In the genomic region with DNA sequence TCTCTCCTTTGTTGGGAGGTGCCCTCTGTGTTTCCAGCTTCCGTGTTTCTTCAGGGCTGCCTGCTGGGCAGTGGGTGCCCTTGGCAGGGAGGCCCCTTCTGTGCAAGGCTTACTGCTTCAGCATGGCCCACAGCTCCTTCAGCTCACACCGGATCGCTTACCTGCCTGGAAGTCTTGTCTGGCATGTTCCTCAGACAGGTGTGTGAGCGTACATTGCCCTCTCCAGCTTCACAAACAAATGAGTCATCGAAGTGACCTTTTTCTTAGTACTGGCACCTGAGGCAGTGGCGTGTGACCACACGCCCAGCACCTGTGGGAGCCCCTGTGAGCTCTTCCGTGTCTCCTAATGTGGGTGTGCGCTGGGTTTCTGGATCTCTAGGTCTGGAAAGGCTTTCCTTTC, we compare ENCODE assay signal across 10 cellular contexts. TPM values are rescaled to one million over a fixed set of nuclear protein-coding genes. Genes with fewer than 3 reads are reported as not detected.
DNase-seq lines count a peak whose midpoint lies in the region; ATAC-seq and TF ChIP-seq lines count a peak whose summit lies in the region.
"Had no signal": no experiment of that assay in that cellular context is flagged by ENCODE, and none has a peak within 500 bp of the region (broad histone marks: within the 10 kb centered on the region; RNA-seq: fewer than 3 reads in every experiment).

No MANE protein-coding gene starts in this region.

- H3K4me3 ChIP-seq in lung (no peak overlapping the region), upper lobe of left lung (no peak overlapping the region), HAP-1 (no peak overlapping the region)

- ATAC-seq in activated CD8-positive, alpha-beta T cell treated with anti-CD3 and anti-CD28 coated beads, Interleukin-2, amount 10 ng/mL, durations not matched to agents 7 days and 5 days: no peak
- no peak for ATAC-seq in lung (ENCODE audit: insufficient read depth, low FRiP score)
- peak in 1 of 2 donors; percentile 20 for ATAC-seq in upper lobe of left lung (ENCODE audit: low FRiP score in 2 of 2)
- ATAC-seq in HG03108 (IDR thresholded peaks at IDR 0.05; ENCODE audit: unreplicated experiment): no peak
- ATAC-seq in GM18873 (IDR thresholded peaks at IDR 0.05; ENCODE audit: low FRiP score, unreplicated experiment): no peak

- in situ Hi-C loops in HAP-1 (cut with MboI; ENCODE audit: low sequenced_read_pairs): no loop called here

- TF ChIP-seq POLR2A in upper lobe of left lung (IDR thresholded peaks at IDR 0.05): no peak

- peaks cover 0 to 3% of the 10 kb centered on the region in 2 donors for H3K36me3 ChIP-seq in lung (ENCODE audit: control insufficient read depth in 2 of 2, insufficient read depth in 2 of 2, low read length in 2 of 2)
- H3K36me3 ChIP-seq in upper lobe of left lung: peaks cover 0 to 13% (median 6%) of the 10 kb centered on the region in 4 donors
- H3K36me3 ChIP-seq in HAP-1 (replicated peaks): no peaks in the 10 kb centered on the region; the same call in 1 of the 2 replicates

- H3K27ac ChIP-seq in lung (ENCODE audit: low read depth in 1 of 2, low read length in 1 of 2) (peak overlapping the region in 1 of 2 donors; percentile 71), upper lobe of left lung (peak overlapping the region; percentile 85 to 91 (median 87))

- H3K27me3 ChIP-seq in lung (ENCODE audit: control insufficient read depth, insufficient read depth) (no peaks in the 10 kb centered on the region), upper lobe of left lung (no peaks in the 10 kb centered on the region), HAP-1 (ENCODE audit: low read depth) (no peaks in the 10 kb centered on the region)

- no peak for TF ChIP-seq EP300 in upper lobe of left lung (IDR thresholded peaks at IDR 0.05)

- no peaks in the 10 kb centered on the region for H3K9me3 ChIP-seq in lung (ENCODE audit: control insufficient read depth in 2 of 2, insufficient read depth in 1 of 2, low read length in 1 of 2)
- no peaks in the 10 kb centered on the region for H3K9me3 ChIP-seq in upper lobe of left lung
- no peaks in the 10 kb centered on the region for H3K9me3 ChIP-seq in HAP-1

- POLR2A ChIA-PET in activated CD8-positive, alpha-beta T cell treated with anti-CD3 and anti-CD28 coated beads, Interleukin-2, amount 10 ng/mL, durations not matched to agents 7 days and 5 days (lab: Charles Lee): no interaction called here

- peak; percentile 3 for DNase-seq in NCI-H748 (lab: John Stamatoyannopoulos, UW; ENCODE audit: unreplicated experiment)
- no peak for DNase-seq in NCI-H748 treated with DMSO at 0.1 percent for 48 hours (lab: John Stamatoyannopoulos, UW)
- DNase-seq in activated CD8-positive, alpha-beta T cell treated with anti-CD3 and anti-CD28 coated beads, Interleukin-2, amount 10 ng/mL, durations not matched to agents 7 days and 5 days: no peak
- peak; percentile 67 for DNase-seq in lung (ENCODE audit: low spot score)
- peak in 1 of 2 donors; percentile 86 for DNase-seq in upper lobe of left lung
- no peak for DNase-seq in HAP-1 (ENCODE audit: low spot score in 2 of 2)
- DNase-seq: activated naive CD8-positive, alpha-beta T cell treated with anti-CD3 and anti-CD28 coated beads, Interleukin-2, amount 10 ng/mL, durations not matched to agents 7 days and 5 days had no signal

- CTCF ChIA-PET in activated CD8-positive, alpha-beta T cell treated with anti-CD3 and anti-CD28 coated beads, Interleukin-2, amount 10 ng/mL, durations not matched to agents 7 days and 5 days (lab: Charles Lee): no interaction called here

- TF ChIP-seq CTCF in lung (IDR thresholded peaks at IDR 0.05; ENCODE audit: control extremely low read depth, extremely low read depth) (no peak), upper lobe of left lung (IDR thresholded peaks at IDR 0.05) (no peak)

- H3K4me1 Mint-ChIP-seq in activated CD8-positive, alpha-beta T cell treated with anti-CD3 and anti-CD28 coated beads, Interleukin-2, amount 10 ng/mL, durations not matched to agents 7 days and 5 days (ENCODE audit: low read depth): peaks cover 27% of the 10 kb centered on the region

- peak overlapping the region; percentile 9 for H3K27ac Mint-ChIP-seq in activated CD8-positive, alpha-beta T cell treated with anti-CD3 and anti-CD28 coated beads, Interleukin-2, amount 10 ng/mL, durations not matched to agents 7 days and 5 days
- H3K27ac Mint-ChIP-seq: activated naive CD8-positive, alpha-beta T cell treated with anti-CD3 and anti-CD28 coated beads, Interleukin-2, amount 10 ng/mL, durations not matched to agents 7 days and 5 days; T-helper 2 cell treated with Interferon-gamma antibody and Interleukin-4, amounts not matched to agents 5 μg/mL and 100 μg/mL, for 36 hours had no signal

- no peak overlapping the region for H3K4me3 Mint-ChIP-seq in activated CD8-positive, alpha-beta T cell treated with anti-CD3 and anti-CD28 coated beads, Interleukin-2, amount 10 ng/mL, durations not matched to agents 7 days and 5 days
- H3K4me3 Mint-ChIP-seq: activated naive CD8-positive, alpha-beta T cell treated with anti-CD3 and anti-CD28 coated beads, Interleukin-2, amount 10 ng/mL, durations not matched to agents 7 days and 5 days; T-helper 2 cell treated with Interferon-gamma antibody and Interleukin-4, amounts not matched to agents 5 μg/mL and 100 μg/mL, for 36 hours had no signal

- H3K4me1 ChIP-seq in lung (ENCODE audit: control insufficient read depth in 2 of 2, insufficient read depth in 2 of 2, low read length in 2 of 2): peaks cover 0 to 31% of the 10 kb centered on the region in 2 donors
- H3K4me1 ChIP-seq in upper lobe of left lung: peaks cover 37 to 64% (median 61%) of the 10 kb centered on the region in 4 donors
- H3K4me1 ChIP-seq in HAP-1: 0 out of 2 replicates have a peak, but pooled peaks cover 5% of the 10 kb centered on the region

- H3K27me3 Mint-ChIP-seq in activated CD8-positive, alpha-beta T cell treated with anti-CD3 and anti-CD28 coated beads, Interleukin-2, amount 10 ng/mL, durations not matched to agents 7 days and 5 days (ENCODE audit: low read depth): no peaks in the 10 kb centered on the region
- H3K27me3 Mint-ChIP-seq: activated naive CD8-positive, alpha-beta T cell treated with anti-CD3 and anti-CD28 coated beads, Interleukin-2, amount 10 ng/mL, durations not matched to agents 7 days and 5 days had no signal

- no peaks in the 10 kb centered on the region for H3K9me3 Mint-ChIP-seq in activated CD8-positive, alpha-beta T cell treated with anti-CD3 and anti-CD28 coated beads, Interleukin-2, amount 10 ng/mL, durations not matched to agents 7 days and 5 days (ENCODE audit: insufficient read depth)
- H3K9me3 Mint-ChIP-seq: activated naive CD8-positive, alpha-beta T cell treated with anti-CD3 and anti-CD28 coated beads, Interleukin-2, amount 10 ng/mL, durations not matched to agents 7 days and 5 days; T-helper 2 cell treated with Interferon-gamma antibody and Interleukin-4, amounts not matched to agents 5 μg/mL and 100 μg/mL, for 36 hours had no signal

- peaks cover 5% of the 10 kb centered on the region for H3K36me3 Mint-ChIP-seq in activated CD8-positive, alpha-beta T cell treated with anti-CD3 and anti-CD28 coated beads, Interleukin-2, amount 10 ng/mL, durations not matched to agents 7 days and 5 days (ENCODE audit: low read depth)

- WGBS in lung, 2 donors: 70 to 87% methylated on average over 9 of the region's 9 CpGs
- WGBS in upper lobe of left lung, 2 donors: 60 to 75% methylated on average over 9 of the region's 9 CpGs

RNA-seq across cellular contexts. Expression of a gene that starts 3.5 kb away (rescaled TPM):
- total RNA-seq in activated CD8-positive, alpha-beta T cell treated with anti-CD3 and anti-CD28 coated beads, Interleukin-2, amount 10 ng/mL, durations not matched to agents 7 days and 5 days: 10 to 100 TPM; 13.1 to 15.0 TPM
- total RNA-seq in lung (10 to 100 TPM; 25.1 to 58.9 TPM), upper lobe of left lung (100 to 1,000 TPM in 1 of 6 donors, 10 to 100 TPM in 5; 40.5 to 101 (median 61.5) TPM)
- 10 to 100 TPM; 34.0 to 53.8 TPM for polyA plus RNA-seq in lung

RNA-seq across cellular contexts. Expression of a gene that starts 23.6 kb away (rescaled TPM):
- 10 to 100 TPM; 41.2 to 43.0 TPM for total RNA-seq in activated CD8-positive, alpha-beta T cell treated with anti-CD3 and anti-CD28 coated beads, Interleukin-2, amount 10 ng/mL, durations not matched to agents 7 days and 5 days
- total RNA-seq in lung (10 to 100 TPM; 34.9 to 81.2 TPM), upper lobe of left lung (100 to 1,000 TPM in 2 of 6 donors, 10 to 100 TPM in 4; 42.7 to 153 (median 79.6) TPM)
- 10 to 100 TPM; 41.5 to 98.2 TPM for polyA plus RNA-seq in lung

RNA-seq across cellular contexts. Expression of a gene that starts 26.6 kb away (rescaled TPM):
- total RNA-seq in activated CD8-positive, alpha-beta T cell treated with anti-CD3 and anti-CD28 coated beads, Interleukin-2, amount 10 ng/mL, durations not matched to agents 7 days and 5 days: 1 to 10 TPM; 1.6 TPM
- 1 to 10 TPM; 7.0 to 8.6 TPM for total RNA-seq in lung
- 1 to 10 TPM; 2.3 to 4.5 TPM for polyA plus RNA-seq in lung
- 1 to 10 TPM; 1.2 to 7.8 (median 3.3) TPM for total RNA-seq in upper lobe of left lung

RNA-seq across cellular contexts. Expression of a gene that starts 33.2 kb away (rescaled TPM):
- total RNA-seq in activated CD8-positive, alpha-beta T cell treated with anti-CD3 and anti-CD28 coated beads, Interleukin-2, amount 10 ng/mL, durations not matched to agents 7 days and 5 days: not detected
- total RNA-seq in lung (not detected), upper lobe of left lung (not detected)
- polyA plus RNA-seq in lung: not detected
- total RNA-seq: activated naive CD8-positive, alpha-beta T cell treated with anti-CD3 and anti-CD28 coated beads, Interleukin-2, amount 10 ng/mL, durations not matched to agents 7 days and 5 days had no signal

RNA-seq across cellular contexts. Expression of a gene that starts 37.4 kb away (rescaled TPM):
- under 1 TPM; 0.47 to 0.68 TPM for total RNA-seq in activated CD8-positive, alpha-beta T cell treated with anti-CD3 and anti-CD28 coated beads, Interleukin-2, amount 10 ng/mL, durations not matched to agents 7 days and 5 days
- total RNA-seq in lung: 1 to 10 TPM in 1 of 2 donors, under 1 TPM in 1; 0.31 to 2.5 TPM
- polyA plus RNA-seq in lung: under 1 TPM; 0.44 to 0.79 TPM
- total RNA-seq in upper lobe of left lung: 10 to 100 TPM in 1 of 6 donors, 1 to 10 TPM in 5; 1.7 to 16.8 (median 5.8) TPM

Comparison
In these comparisons a context has a peak if more than half of its experiments do, and no peak if none do; other contexts are left out.
1. DNase-seq: peak in NCI-H748 (single experiment) and lung (single experiment); none in NCI-H748 treated with DMSO at 0.1 percent for 48 hours (single experiment), activated CD8-positive, alpha-beta T cell treated with anti-CD3 and anti-CD28 coated beads, Interleukin-2, amount 10 ng/mL, durations not matched to agents 7 days and 5 days (single experiment) and HAP-1 (0 of 2).